ENCODE assay signal across 12 cellular contexts in the genomic region with DNA sequence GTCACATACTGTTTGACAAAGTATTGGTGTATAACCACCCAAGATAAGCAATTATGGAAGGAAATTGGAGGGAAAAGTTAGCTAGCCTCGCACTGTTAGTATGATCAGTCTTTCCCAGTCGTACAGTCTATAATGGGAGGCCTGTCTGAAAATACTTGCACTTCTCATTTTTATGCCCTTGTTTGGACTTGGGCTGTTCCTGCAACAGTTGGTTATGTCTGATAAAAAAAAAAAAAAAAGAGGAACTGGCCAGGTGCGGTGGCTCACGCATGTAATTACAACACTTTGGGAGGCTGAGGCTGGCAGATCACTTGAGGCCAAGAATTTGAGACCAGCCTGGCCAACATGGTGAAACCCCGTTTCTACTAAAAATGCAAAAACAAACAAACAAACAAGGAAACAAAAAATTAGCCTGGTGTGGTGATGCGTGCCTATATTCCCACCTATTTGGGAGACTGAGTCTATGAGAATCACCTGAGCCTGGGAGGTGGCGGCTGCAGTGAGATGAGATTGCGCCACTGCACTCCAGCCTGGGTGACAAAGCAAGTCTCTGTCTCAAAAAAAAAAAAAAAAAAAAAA. TPM values are rescaled to one million over a fixed set of nuclear protein-coding genes. Genes with fewer than 3 reads are reported as not detected.
A peak's percentile ranks its signal among the peaks of the same experiment; 100 is the strongest.
DNase-seq lines count a peak whose midpoint lies in the region; ATAC-seq and TF ChIP-seq lines count a peak whose summit lies in the region.
"Had no signal": no experiment of that assay in that cellular context is flagged by ENCODE, and none has a peak within 500 bp of the region (broad histone marks: within the 10 kb centered on the region; RNA-seq: fewer than 3 reads in every experiment).

No MANE protein-coding gene starts in this region.

- no TSS peak for BruUV-seq in MCF 10A (replicated peaks; lab: Mats Ljungman, UMichigan)

- H3K27me3 Mint-ChIP-seq in MCF 10A (ENCODE audit: insufficient read depth, unreplicated experiment): no peaks in the 10 kb centered on the region

- H3K36me3 Mint-ChIP-seq in MCF 10A (ENCODE audit: insufficient read depth, unreplicated experiment): no peaks in the 10 kb centered on the region

- CTCF ChIA-PET in MCF 10A (lab: Yijun Ruan, JAX): interaction anchor here (0.6 kb wide), 1 partner anchor 53 kb away, joined by 3 read pairs; no protein-coding TSS in a partner anchor

- H3K4me3 Mint-ChIP-seq in MCF 10A (ENCODE audit: unreplicated experiment): no peak overlapping the region
- H3K4me3 Mint-ChIP-seq: neural crest cell had no signal

- POLR2A ChIA-PET in MCF 10A (lab: Yijun Ruan, JAX): no interaction called here

- DNase-seq in KG1 (lab: John Stamatoyannopoulos, UW) (peak; percentile 52), germinal center (ENCODE audit: low spot score) (peak; percentile 66), MCF 10A (ENCODE audit: unreplicated experiment) (no peak), mucosa of gallbladder (ENCODE audit: low spot score) (no peak), activated gamma-delta T cell (lab: John Stamatoyannopoulos, UW) (no peak)
- no peak for DNase-seq in activated CD4-positive, alpha-beta T cell treated with anti-CD3 and anti-CD28 coated beads, Interleukin-2, amount 50 U/mL, for 1 hour
- DNase-seq: DMS53, NCI-H1417 treated with DMSO at 0.1 percent for 48 hours, upper lobe of right lung had no signal

- peak; percentile 75 for ATAC-seq in GM18867 (IDR thresholded peaks at IDR 0.05; ENCODE audit: unreplicated experiment)
- peak; percentile 61 for ATAC-seq in HG02763 (IDR thresholded peaks at IDR 0.05; ENCODE audit: unreplicated experiment)
- ATAC-seq: upper lobe of right lung had no signal

- no peak overlapping the region for H3K27ac Mint-ChIP-seq in MCF 10A (ENCODE audit: low read depth, unreplicated experiment)

- no peak for TF ChIP-seq CTCF in MCF 10A (IDR thresholded peaks at IDR 0.05; ENCODE audit: unreplicated experiment)

- intact Hi-C loops in MCF 10A (cut with micrococcal nuclease): no loop called here

- H3K4me1 Mint-ChIP-seq in MCF 10A (ENCODE audit: insufficient read depth, unreplicated experiment): no peaks in the 10 kb centered on the region

- H3K9me3 Mint-ChIP-seq in MCF 10A (ENCODE audit: unreplicated experiment): no peaks in the 10 kb centered on the region
- H3K9me3 Mint-ChIP-seq: neural crest cell had no signal

RNA-seq across cellular contexts. Expression of gene ANKRD33B, which starts 58.3 kb away (rescaled TPM):
- total RNA-seq in MCF 10A (2022) (3.1 TPM in 2 replicates), mucosa of gallbladder (1.4 TPM)

Comparison
In these comparisons a context has a peak if more than half of its experiments do, and no peak if none do; other contexts are left out.
1. DNase-seq: peak in KG1 (single experiment) and germinal center (single experiment); none in MCF 10A (single experiment), mucosa of gallbladder (single experiment), activated CD4-positive, alpha-beta T cell treated with anti-CD3 and anti-CD28 coated beads, Interleukin-2, amount 50 U/mL, for 1 hour (single experiment) and activated gamma-delta T cell (single experiment).